Comparison of ENCODE assay signal across 15 cellular contexts in genomic region chr2:96500385-96501066, GRCh38. TPM values are rescaled to one million over a fixed set of nuclear protein-coding genes. Genes with fewer than 3 reads are reported as not detected.
A peak's percentile ranks its signal among the peaks of the same experiment; 100 is the strongest.
DNase-seq lines count a peak whose midpoint lies in the region; ATAC-seq and TF ChIP-seq lines count a peak whose summit lies in the region.
"Had no signal": no experiment of that assay in that cellular context is flagged by ENCODE, and none has a peak within 500 bp of the region (broad histone marks: within the 10 kb centered on the region; RNA-seq: fewer than 3 reads in every experiment).

No MANE protein-coding gene starts in this region.

- H3K27ac ChIP-seq in prostate gland: no peak overlapping the region
- H3K27ac ChIP-seq: A549 had no signal

- TF ChIP-seq CTCF in lower leg skin (IDR thresholded peaks at IDR 0.05): no peak
- no peak for TF ChIP-seq CTCF in type B pancreatic cell (conservative IDR thresholded peaks at IDR 0.05)
- TF ChIP-seq CTCF in prostate gland (IDR thresholded peaks at IDR 0.05): no peak

- peak overlapping the region; percentile 84 for H3K27ac Mint-ChIP-seq in activated T-helper 17 cell treated with anti-CD3 and anti-CD28 coated beads, Interleukin-2, amount 50 U/mL, for 72 hours
- no peak overlapping the region for H3K27ac Mint-ChIP-seq in type B pancreatic cell

- no peaks in the 10 kb centered on the region for H3K27me3 Mint-ChIP-seq in activated T-helper 17 cell treated with anti-CD3 and anti-CD28 coated beads, Interleukin-2, amount 50 U/mL, for 72 hours
- peaks cover 8% of the 10 kb centered on the region for H3K27me3 Mint-ChIP-seq in type B pancreatic cell

- H3K27me3 ChIP-seq in prostate gland (replicated peaks; ENCODE audit: insufficient read depth): peaks cover 3% of the 10 kb centered on the region
- H3K27me3 ChIP-seq: MG63 had no signal

- peaks cover 5% of the 10 kb centered on the region for H3K9me3 Mint-ChIP-seq in activated T-helper 17 cell treated with anti-CD3 and anti-CD28 coated beads, Interleukin-2, amount 50 U/mL, for 72 hours
- no peaks in the 10 kb centered on the region for H3K9me3 Mint-ChIP-seq in type B pancreatic cell

- no peaks in the 10 kb centered on the region for H3K36me3 ChIP-seq in prostate gland
- H3K36me3 ChIP-seq: MG63 had no signal

- peak; percentile 15 for DNase-seq in activated gamma-delta T cell (lab: John Stamatoyannopoulos, UW)
- DNase-seq in activated gamma-delta T cell treated with Interleukin-2 at 50 U/mL for 16 hours: no peak
- DNase-seq in lower leg skin (ENCODE audit: low spot score in 2 of 2): peak; percentile 9 to 77
- peak; percentile 55 for DNase-seq in type B pancreatic cell (ENCODE audit: extremely low spot score, unreplicated experiment)
- no peak for DNase-seq in prostate gland (ENCODE audit: low spot score)
- no peak for DNase-seq in NCI-H2171 (lab: John Stamatoyannopoulos, UW)
- DNase-seq: AML-193, Caco-2, DMS53, MG63, NCI-H1105, NCI-H1694 treated with DMSO at 0.1 percent for 48 hours, PC-3 had no signal

- intact Hi-C loops in lower leg skin (cut with DNase I; ENCODE audit: low total_unique reads): loop anchor here (10.0 kb wide), 1 partner anchor 96 kb away; no protein-coding TSS in a partner anchor
- intact Hi-C loops in prostate gland (cut with DNase I): loop anchor here (10.0 kb wide), 1 partner anchor 196 kb away; the partner anchor contains the start of gene SNRNP200

- TF ChIP-seq POLR2A in lower leg skin (IDR thresholded peaks at IDR 0.05) (no peak), prostate gland (IDR thresholded peaks at IDR 0.05) (no peak)

- no peak overlapping the region for H3K4me3 ChIP-seq in lower leg skin (ENCODE audit: low read depth, poor library complexity, severe bottlenecking)
- H3K4me3 ChIP-seq in prostate gland: no peak overlapping the region
- H3K4me3 ChIP-seq: A549, MG63 had no signal

- no peak for ATAC-seq in activated T-helper 17 cell treated with anti-CD3 and anti-CD28 coated beads, Interleukin-2, amount 50 U/mL, for 72 hours (replicated peaks)
- ATAC-seq: A549, PC-3 had no signal

- H3K4me1 ChIP-seq in prostate gland (replicated peaks): no peaks in the 10 kb centered on the region

- 58 to 63% methylated on average over 47 to 55 of the region's 64 CpGs for WGBS in lower leg skin, 2 donors
- 67% methylated on average over 58 of the region's 64 CpGs for WGBS in prostate gland

- no peak overlapping the region for H3K4me3 Mint-ChIP-seq in activated T-helper 17 cell treated with anti-CD3 and anti-CD28 coated beads, Interleukin-2, amount 50 U/mL, for 72 hours
- H3K4me3 Mint-ChIP-seq in type B pancreatic cell: no peak overlapping the region

- H3K4me1 Mint-ChIP-seq in activated T-helper 17 cell treated with anti-CD3 and anti-CD28 coated beads, Interleukin-2, amount 50 U/mL, for 72 hours: peaks cover 12% of the 10 kb centered on the region
- H3K4me1 Mint-ChIP-seq in type B pancreatic cell (ENCODE audit: unreplicated experiment): peaks cover 7% of the 10 kb centered on the region

- H3K36me3 Mint-ChIP-seq in activated T-helper 17 cell treated with anti-CD3 and anti-CD28 coated beads, Interleukin-2, amount 50 U/mL, for 72 hours (ENCODE audit: low read depth): no peaks in the 10 kb centered on the region
- no peaks in the 10 kb centered on the region for H3K36me3 Mint-ChIP-seq in type B pancreatic cell

- no peaks in the 10 kb centered on the region for H3K9me3 ChIP-seq in prostate gland
- H3K9me3 ChIP-seq: A549, MG63 had no signal

RNA-seq across cellular contexts. Expression of gene NEURL3, which starts 4.6 kb away (rescaled TPM):
- total RNA-seq in activated T-helper 17 cell treated with anti-CD3 and anti-CD28 coated beads, Interleukin-2, amount 50 U/mL, for 72 hours: 1 to 10 TPM in 1 of 2 donors, under 1 TPM in 1; 0.91 to 3.4 TPM
- total RNA-seq in lower leg skin (1 to 10 TPM in 2 of 4 donors, under 1 TPM in 2; 0.57 to 3.0 (median 1.7) TPM), type B pancreatic cell (ENCODE audit: low replicate concordance) (1.1 and 2.5 TPM in 2 replicates), prostate gland (10 to 100 TPM in 1 of 2 donors, 1 to 10 TPM in 1; 8.9 to 28.9 TPM)

RNA-seq across cellular contexts. Expression of gene ARID5A, which starts 36.0 kb away (rescaled TPM):
- 100 to 1,000 TPM; 181 to 252 TPM for total RNA-seq in activated T-helper 17 cell treated with anti-CD3 and anti-CD28 coated beads, Interleukin-2, amount 50 U/mL, for 72 hours
- total RNA-seq in lower leg skin (10 to 100 TPM; 12.0 to 23.0 (median 19.7) TPM), type B pancreatic cell (ENCODE audit: low replicate concordance) (5.1 and 11.9 TPM in 2 replicates), prostate gland (10 to 100 TPM; 23.0 to 54.6 TPM)

Comparison
In these comparisons a context has a peak if more than half of its experiments do, and no peak if none do; other contexts are left out.
1. DNase-seq: peak in activated gamma-delta T cell (single experiment), lower leg skin (2 of 2) and type B pancreatic cell (single experiment); none in activated gamma-delta T cell treated with Interleukin-2 at 50 U/mL for 16 hours (single experiment), prostate gland (single experiment) and NCI-H2171 (single experiment).